In genomic region chr13:40191186-40191980, GRCh38 we compare ENCODE assay signal across 9 cellular contexts.
DNase-seq lines count a peak whose midpoint lies in the region; ATAC-seq and TF ChIP-seq lines count a peak whose summit lies in the region.
"Had no signal": no experiment of that assay in that cellular context is flagged by ENCODE, and none has a peak within 500 bp of the region (broad histone marks: within the 10 kb centered on the region; RNA-seq: fewer than 3 reads in every experiment).

No MANE protein-coding gene starts in this region.

- H3K9me3 ChIP-seq in CD8-positive, alpha-beta T cell (ENCODE audit: low read length) = no peaks in the 10 kb centered on the region
- no peaks in the 10 kb centered on the region for H3K9me3 ChIP-seq in cardiac muscle cell (ENCODE audit: low read depth)
- no peaks in the 10 kb centered on the region for H3K9me3 ChIP-seq in A673 (ENCODE audit: low read depth, low read length, poor library complexity, severe bottlenecking)

- no TSS peak for BruUV-seq in A673 (replicated peaks; lab: Mats Ljungman, UMichigan)

- POLR2A ChIA-PET in CD8-positive, alpha-beta T cell (lab: Charles Lee) = interaction anchor here (1.0 to 13.1 kb wide), 7 partner anchors 15 to 477 kb away, joined by 3 to 151 read pairs (median 5); partner anchors contain the start of gene FOXO1
- POLR2A ChIA-PET in A673 (lab: Charles Lee; ENCODE audit: low non-redundant PET) = no interaction called here

- intact Hi-C loops in CD8-positive, alpha-beta T cell (cut with DNase I, micrococcal nuclease) = no loop called here
- intact Hi-C loops in A673 (cut with micrococcal nuclease; ENCODE audit: unreplicated experiment) = no loop called here

- no peaks in the 10 kb centered on the region for H3K36me3 Mint-ChIP-seq in CD8-positive, alpha-beta T cell
- no peaks in the 10 kb centered on the region for H3K36me3 Mint-ChIP-seq in activated naive CD8-positive, alpha-beta T cell treated with anti-CD3 and anti-CD28 coated beads for 36 hours

- peak overlapping the region; percentile 90 for H3K27ac Mint-ChIP-seq in CD8-positive, alpha-beta T cell
- H3K27ac Mint-ChIP-seq in activated naive CD8-positive, alpha-beta T cell treated with anti-CD3 and anti-CD28 coated beads for 36 hours = peak overlapping the region; percentile 95

- H3K27me3 ChIP-seq in CD8-positive, alpha-beta T cell (ENCODE audit: insufficient read depth, low read length) = no peaks in the 10 kb centered on the region
- H3K27me3 ChIP-seq in cardiac muscle cell (no peaks in the 10 kb centered on the region), rectal smooth muscle tissue (ENCODE audit: control insufficient read depth, insufficient read depth, low read length) (no peaks in the 10 kb centered on the region), A673 (replicated peaks; ENCODE audit: insufficient read depth, low read depth, low read length, poor library complexity) (no peaks in the 10 kb centered on the region)

- peaks cover 60% of the 10 kb centered on the region for H3K4me1 ChIP-seq in CD8-positive, alpha-beta T cell (ENCODE audit: insufficient read depth, low read length)
- H3K4me1 ChIP-seq in cardiac muscle cell (ENCODE audit: low read depth) (peaks cover 10% of the 10 kb centered on the region), rectal smooth muscle tissue (ENCODE audit: control insufficient read depth, insufficient read depth, low read length) (peaks cover 29% of the 10 kb centered on the region), A673 (ENCODE audit: insufficient read depth, low read length, poor library complexity, severe bottlenecking) (no peaks in the 10 kb centered on the region)

- no peaks in the 10 kb centered on the region for H3K36me3 ChIP-seq in CD8-positive, alpha-beta T cell (ENCODE audit: insufficient read depth, low read length)
- H3K36me3 ChIP-seq in cardiac muscle cell (no peaks in the 10 kb centered on the region), rectal smooth muscle tissue (ENCODE audit: control insufficient read depth, insufficient read depth, low read length) (no peaks in the 10 kb centered on the region), A673 (ENCODE audit: insufficient read depth, low read length, poor library complexity, severe bottlenecking) (no peaks in the 10 kb centered on the region)

- CTCF ChIA-PET in CD8-positive, alpha-beta T cell (lab: Charles Lee) = interaction anchor here (0.7 to 5.9 kb wide), 8 partner anchors 9 to 406 kb away, joined by 3 to 35 read pairs (median 4); no protein-coding TSS in a partner anchor
- CTCF ChIA-PET in A673 (lab: Charles Lee) = no interaction called here

- H3K9ac ChIP-seq in rectal smooth muscle tissue (ENCODE audit: low read length) = no peak overlapping the region

- H3K27ac ChIP-seq in CD8-positive, alpha-beta T cell (ENCODE audit: low read depth, low read length) = peak overlapping the region; percentile 24
- H3K27ac ChIP-seq in cardiac muscle cell (no peak overlapping the region), rectal smooth muscle tissue (ENCODE audit: low read depth, low read length) (peak overlapping the region; percentile 38), A673 (ENCODE audit: low read depth, low read length, poor library complexity, severe bottlenecking) (no peak overlapping the region)

- H3K4me3 Mint-ChIP-seq in CD8-positive, alpha-beta T cell = peak overlapping the region; percentile 66
- H3K4me3 Mint-ChIP-seq in activated naive CD8-positive, alpha-beta T cell treated with anti-CD3 and anti-CD28 coated beads for 36 hours = no peak overlapping the region

- peaks cover 77% of the 10 kb centered on the region for H3K4me1 Mint-ChIP-seq in CD8-positive, alpha-beta T cell (ENCODE audit: low read depth)
- H3K4me1 Mint-ChIP-seq in activated naive CD8-positive, alpha-beta T cell treated with anti-CD3 and anti-CD28 coated beads for 36 hours = peaks cover 66% of the 10 kb centered on the region

- no peak for ATAC-seq in CD8-positive, alpha-beta T cell
- ATAC-seq in HG02885 (IDR thresholded peaks at IDR 0.05; ENCODE audit: poor library complexity, unreplicated experiment) (no peak), HG03571 (IDR thresholded peaks at IDR 0.05; ENCODE audit: unreplicated experiment) (no peak)

- H3K27me3 Mint-ChIP-seq in CD8-positive, alpha-beta T cell (ENCODE audit: low read depth) = no peaks in the 10 kb centered on the region
- H3K27me3 Mint-ChIP-seq in activated naive CD8-positive, alpha-beta T cell treated with anti-CD3 and anti-CD28 coated beads for 36 hours = no peaks in the 10 kb centered on the region
- H3K27me3 Mint-ChIP-seq: activated B cell treated with CpG ODN at 0.5 μM for 24 hours had no signal

- no peak for TF ChIP-seq CTCF in CD8-positive, alpha-beta T cell (IDR thresholded peaks at IDR 0.05)
- TF ChIP-seq CTCF in cardiac muscle cell (IDR thresholded peaks at IDR 0.05; ENCODE audit: low read depth, low read length) (no peak), A673 (conservative IDR thresholded peaks at IDR 0.05; ENCODE audit: low read depth, low read length) (no peak)

- no peak for DNase-seq in CD8-positive, alpha-beta T cell
- no peak for DNase-seq in activated naive CD8-positive, alpha-beta T cell treated with anti-CD3 and anti-CD28 coated beads for 36 hours
- DNase-seq in cardiac muscle cell (ENCODE audit: low read depth in 1 of 2, low spot score in 1 of 2) (peak; percentile 9 to 67), AG08396 (ENCODE audit: low spot score) (no peak), A673 (ENCODE audit: low spot score) (no peak)
- DNase-seq: activated B cell treated with CpG ODN at 0.5 μM for 24 hours had no signal

- no peaks in the 10 kb centered on the region for H3K9me3 Mint-ChIP-seq in CD8-positive, alpha-beta T cell
- no peaks in the 10 kb centered on the region for H3K9me3 Mint-ChIP-seq in activated naive CD8-positive, alpha-beta T cell treated with anti-CD3 and anti-CD28 coated beads for 36 hours
- H3K9me3 Mint-ChIP-seq: activated B cell treated with CpG ODN at 0.5 μM for 24 hours had no signal

- H3K4me3 ChIP-seq in CD8-positive, alpha-beta T cell (ENCODE audit: low read depth, low read length) = no peak overlapping the region
- no peak overlapping the region for H3K4me3 ChIP-seq in cardiac muscle cell
- no peak overlapping the region for H3K4me3 ChIP-seq in rectal smooth muscle tissue (ENCODE audit: low read length)
- no peak overlapping the region for H3K4me3 ChIP-seq in A673 (ENCODE audit: low read depth, low read length, poor library complexity, severe bottlenecking)

Comparison
In these comparisons a context has a peak if more than half of its experiments do, and no peak if none do; other contexts are left out.
1. DNase-seq: peak in cardiac muscle cell (2 of 2); none in CD8-positive, alpha-beta T cell (0 of 7), activated naive CD8-positive, alpha-beta T cell treated with anti-CD3 and anti-CD28 coated beads for 36 hours (single experiment), AG08396 (single experiment) and A673 (single experiment).
2. H3K27ac ChIP-seq: peak in CD8-positive, alpha-beta T cell (single experiment) and rectal smooth muscle tissue (single experiment); none in cardiac muscle cell (single experiment) and A673 (single experiment).